1 cellular context compared by ENCODE assay signal in the genomic region with DNA sequence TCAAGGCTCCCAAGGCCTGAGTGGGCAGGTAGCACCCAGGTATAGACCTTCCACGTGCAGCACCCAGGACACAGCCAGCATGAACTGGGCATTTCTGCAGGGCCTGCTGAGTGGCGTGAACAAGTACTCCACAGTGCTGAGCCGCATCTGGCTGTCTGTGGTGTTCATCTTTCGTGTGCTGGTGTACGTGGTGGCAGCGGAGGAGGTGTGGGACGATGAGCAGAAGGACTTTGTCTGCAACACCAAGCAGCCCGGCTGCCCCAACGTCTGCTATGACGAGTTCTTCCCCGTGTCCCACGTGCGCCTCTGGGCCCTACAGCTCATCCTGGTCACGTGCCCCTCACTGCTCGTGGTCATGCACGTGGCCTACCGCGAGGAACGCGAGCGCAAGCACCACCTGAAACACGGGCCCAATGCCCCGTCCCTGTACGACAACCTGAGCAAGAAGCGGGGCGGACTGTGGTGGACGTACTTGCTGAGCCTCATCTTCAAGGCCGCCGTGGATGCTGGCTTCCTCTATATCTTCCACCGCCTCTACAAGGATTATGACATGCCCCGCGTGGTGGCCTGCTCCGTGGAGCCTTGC.
TF ChIP-seq lines count a peak whose summit lies in the region.

No MANE protein-coding gene starts in this region.

TF ChIP-seq in H1, 55 proteins besides CTCF, POLR2A, EP300 and RAD21:
- no peak for TF ChIP-seq RXRA (IDR thresholded peaks at IDR 0.05; ENCODE audit: insufficient read depth, low read depth, low read length)
- TF ChIP-seq TBP (IDR thresholded peaks at IDR 0.05; ENCODE audit: low read depth, low read length): no peak
- no peak for TF ChIP-seq SIX5 (IDR thresholded peaks at IDR 0.05; ENCODE audit: low read depth, low read length)
- no peak for TF ChIP-seq JUN (IDR thresholded peaks at IDR 0.05; ENCODE audit: low read depth, low read length)
- TF ChIP-seq BRCA1 (IDR thresholded peaks at IDR 0.05; ENCODE audit: low read depth, low read length): no peak
- no peak for TF ChIP-seq GTF2F1 (IDR thresholded peaks at IDR 0.05; ENCODE audit: borderline replicate concordance, low read depth, low read length)
- no peak for TF ChIP-seq POLR2AphosphoS5 (IDR thresholded peaks at IDR 0.05; ENCODE audit: low read depth, low read length)
- TF ChIP-seq YY1 (IDR thresholded peaks at IDR 0.05; ENCODE audit: low read depth, low read length): no peak
- TF ChIP-seq TEAD4 (IDR thresholded peaks at IDR 0.05; ENCODE audit: low read depth, low read length): no peak
- TF ChIP-seq RBBP5 (IDR thresholded peaks at IDR 0.05; ENCODE audit: borderline replicate concordance, low read depth, low read length): no peak
